In the genomic region with DNA sequence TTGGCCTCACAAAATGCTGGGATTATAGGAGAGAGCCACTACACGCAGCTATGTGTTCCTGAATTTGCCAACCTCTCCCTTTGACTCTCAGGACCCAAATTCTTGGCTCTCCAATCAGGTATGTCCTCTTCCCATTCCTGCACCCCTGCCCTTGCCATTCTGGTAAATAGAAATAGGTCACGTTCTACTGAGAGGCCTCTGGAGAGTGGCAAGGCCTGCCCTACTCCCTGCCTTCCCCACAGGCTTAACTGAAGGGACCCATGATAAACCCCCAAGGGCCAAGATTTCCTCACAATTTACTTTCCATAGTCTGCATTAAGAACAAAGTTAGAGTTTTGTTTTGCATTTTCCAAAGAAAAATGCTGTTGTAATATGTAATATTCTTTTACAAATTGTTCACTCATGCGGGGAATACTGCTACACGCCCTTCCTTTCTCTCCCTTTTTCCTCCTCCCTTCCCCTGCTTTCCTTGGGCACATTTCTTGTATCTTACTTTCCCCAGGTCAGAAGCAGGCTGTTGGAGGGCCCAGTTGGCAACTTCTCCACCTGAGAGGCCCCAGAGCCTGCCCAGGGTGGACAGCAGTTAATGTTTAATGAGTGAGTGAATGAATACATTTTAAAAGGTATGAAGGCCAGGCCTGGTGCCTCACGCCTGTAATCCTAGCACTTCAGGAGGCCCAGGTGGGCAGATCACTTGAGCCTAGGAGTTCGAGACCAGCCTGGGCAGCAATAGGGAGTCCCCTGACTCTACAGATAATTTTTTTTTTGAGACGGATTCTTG, we compare ENCODE assay signal across 25 cellular contexts. TPM values are rescaled to one million over a fixed set of nuclear protein-coding genes. Genes with fewer than 3 reads are reported as not detected.
DNase-seq lines count a peak whose midpoint lies in the region; ATAC-seq, FAIRE-seq and TF ChIP-seq lines count a peak whose summit lies in the region.
"Had no signal": no experiment of that assay in that cellular context is flagged by ENCODE, and none has a peak within 500 bp of the region (broad histone marks: within the 10 kb centered on the region; RNA-seq: fewer than 3 reads in every experiment).

No MANE protein-coding gene starts in this region.

- H3K9me3 ChIP-seq in lower lobe of right lung, result no peaks in the 10 kb centered on the region
- no peaks in the 10 kb centered on the region for H3K9me3 ChIP-seq in small intestine (ENCODE audit: control insufficient read depth, low read depth)
- H3K9me3 ChIP-seq: heart right ventricle, uterus had no signal

- peak overlapping the region; percentile 43; the same call in 1 of the 2 replicates for H2AFZ ChIP-seq in GM23338
- H2AFZ ChIP-seq: parathyroid adenoma had no signal

- no peak overlapping the region for H3K4me2 ChIP-seq in GM23338

- no peaks in the 10 kb centered on the region for H3K9me2 ChIP-seq in GM23338 (ENCODE audit: insufficient read depth)

- H3K4me1 ChIP-seq in GM23338 (ENCODE audit: insufficient read depth) (no peaks in the 10 kb centered on the region), lower lobe of right lung (peaks cover 22% of the 10 kb centered on the region), small intestine (ENCODE audit: control insufficient read depth in 2 of 2, insufficient read depth in 1 of 2, low read depth in 1 of 2, low read length in 1 of 2) (peaks cover 0 to 2% of the 10 kb centered on the region in 2 donors)
- H3K4me1 ChIP-seq: parathyroid adenoma, uterus had no signal

- H3K27ac ChIP-seq in GM23338 (ENCODE audit: low read depth) (no peak overlapping the region), lower lobe of right lung (peak overlapping the region; percentile 14), small intestine (ENCODE audit: low read depth in 1 of 2, low read length in 1 of 2) (no peak overlapping the region)
- H3K27ac ChIP-seq: heart right ventricle, parathyroid adenoma, uterus had no signal

- CTCF ChIA-PET in activated CD4-positive, alpha-beta memory T cell treated with anti-CD3 and anti-CD28 coated beads for 36 hours (lab: Charles Lee), result no interaction called here

- no peak for FAIRE-seq in small intestine (lab: Jason Lieb, UNC)
- FAIRE-seq: endothelial cell of umbilical vein had no signal

- no peaks in the 10 kb centered on the region for H4K20me1 ChIP-seq in GM23338 (replicated peaks; ENCODE audit: insufficient read depth)

- no peaks in the 10 kb centered on the region for H3K79me2 ChIP-seq in GM23338 (replicated peaks; ENCODE audit: insufficient read depth)
- H3K79me2 ChIP-seq: parathyroid adenoma had no signal

- no peak overlapping the region for H3K4me3 Mint-ChIP-seq in GM23338
- H3K4me3 Mint-ChIP-seq in dendritic cell treated with granulocyte-macrophage colony-stimulating factor and Interleukin-4, amounts not matched to agents 40 ng/mL and 50 ng/mL, for 4 days, result no peak overlapping the region
- H3K4me3 Mint-ChIP-seq in activated CD4-positive, alpha-beta memory T cell treated with anti-CD3 and anti-CD28 coated beads for 36 hours, result no peak overlapping the region
- no peak overlapping the region for H3K4me3 Mint-ChIP-seq in chondrocyte (ENCODE audit: unreplicated experiment)
- H3K4me3 Mint-ChIP-seq: activated naive CD4-positive, alpha-beta T cell treated with anti-CD3 and anti-CD28 coated beads for 36 hours; activated T-cell treated with anti-CD3 and anti-CD28 coated beads, Interleukin-2, amount 50 U/mL, for 4 hours; CD14-positive monocyte had no signal

- no peaks in the 10 kb centered on the region for H3K36me3 ChIP-seq in GM23338 (ENCODE audit: insufficient read depth)
- H3K36me3 ChIP-seq in lower lobe of right lung, result no peaks in the 10 kb centered on the region
- H3K36me3 ChIP-seq in small intestine (ENCODE audit: control insufficient read depth in 2 of 2, insufficient read depth in 2 of 2, low read length in 2 of 2), result no peaks in the 10 kb centered on the region
- H3K36me3 ChIP-seq: heart right ventricle, uterus had no signal

- DNase-seq in GM23338 (ENCODE audit: low spot score) (no peak), lower lobe of right lung (no peak), small intestine (peak; percentile 7), hippocampal formation (lab: John Stamatoyannopoulos, UW) (no peak), chondrocyte (ENCODE audit: low spot score) (no peak)
- no peak for DNase-seq in activated CD4-positive, alpha-beta memory T cell treated with anti-CD3 and anti-CD28 coated beads for 36 hours
- DNase-seq: activated CD4-positive, CD25-positive, alpha-beta regulatory T cell treated with anti-CD3 and anti-CD28 coated beads, Interleukin-2, amount 50 U/mL, for 72 hours; activated naive CD4-positive, alpha-beta T cell treated with anti-CD3 and anti-CD28 coated beads for 36 hours; activated T-cell treated with anti-CD3 and anti-CD28 coated beads, Interleukin-2, amount 50 U/mL, for 4 hours; anterior cingulate cortex; caudate nucleus; dorsolateral prefrontal cortex; heart right ventricle; Karpas-422; mammary epithelial cell; NCI-H1694 treated with DMSO at 0.1 percent for 48 hours; NCI-H774; Right ventricle myocardium superior; uterus had no signal

- no peaks in the 10 kb centered on the region for H3K27me3 ChIP-seq in GM23338 (ENCODE audit: insufficient read depth)
- no peaks in the 10 kb centered on the region for H3K27me3 ChIP-seq in lower lobe of right lung (ENCODE audit: low read depth)
- H3K27me3 ChIP-seq in small intestine (ENCODE audit: control insufficient read depth in 2 of 2, insufficient read depth in 2 of 2, low read length in 2 of 2), result no peaks in the 10 kb centered on the region
- H3K27me3 ChIP-seq: dorsolateral prefrontal cortex, heart right ventricle, uterus had no signal

- H3K9me3 Mint-ChIP-seq in GM23338 (no peaks in the 10 kb centered on the region), chondrocyte (ENCODE audit: low read depth) (no peaks in the 10 kb centered on the region)
- H3K9me3 Mint-ChIP-seq in dendritic cell treated with granulocyte-macrophage colony-stimulating factor and Interleukin-4, amounts not matched to agents 40 ng/mL and 50 ng/mL, for 4 days, result no peaks in the 10 kb centered on the region
- no peaks in the 10 kb centered on the region for H3K9me3 Mint-ChIP-seq in activated CD4-positive, alpha-beta memory T cell treated with anti-CD3 and anti-CD28 coated beads for 36 hours
- H3K9me3 Mint-ChIP-seq: activated naive CD4-positive, alpha-beta T cell treated with anti-CD3 and anti-CD28 coated beads for 36 hours; activated T-cell treated with anti-CD3 and anti-CD28 coated beads, Interleukin-2, amount 50 U/mL, for 4 hours; CD14-positive monocyte had no signal

- TF ChIP-seq CTCF in GM23338 (conservative IDR thresholded peaks at IDR 0.05; ENCODE audit: low read depth in 2 of 2) (no peak), lower lobe of right lung (IDR thresholded peaks at IDR 0.05) (no peak), chondrocyte (IDR thresholded peaks at IDR 0.05) (no peak)

- H3K27me3 Mint-ChIP-seq in GM23338 (ENCODE audit: insufficient read depth, low read depth, poor library complexity) (no peaks in the 10 kb centered on the region), chondrocyte (ENCODE audit: low read depth) (no peaks in the 10 kb centered on the region)
- H3K27me3 Mint-ChIP-seq in dendritic cell treated with granulocyte-macrophage colony-stimulating factor and Interleukin-4, amounts not matched to agents 40 ng/mL and 50 ng/mL, for 4 days, result peaks cover 2% of the 10 kb centered on the region
- no peaks in the 10 kb centered on the region for H3K27me3 Mint-ChIP-seq in activated CD4-positive, alpha-beta memory T cell treated with anti-CD3 and anti-CD28 coated beads for 36 hours

- intact Hi-C loops in dendritic cell treated with granulocyte-macrophage colony-stimulating factor and Interleukin-4, amounts not matched to agents 40 ng/mL and 50 ng/mL, for 4 days (cut with micrococcal nuclease), result no loop called here
- intact Hi-C loops in lower lobe of right lung (cut with DNase I), result no loop called here
- intact Hi-C loops in activated CD4-positive, alpha-beta memory T cell treated with anti-CD3 and anti-CD28 coated beads for 36 hours (cut with micrococcal nuclease), result no loop called here

- POLR2A ChIA-PET in activated CD4-positive, alpha-beta memory T cell treated with anti-CD3 and anti-CD28 coated beads for 36 hours (lab: Charles Lee), result no interaction called here

- H3F3A ChIP-seq in GM23338 (replicated peaks; ENCODE audit: low read depth), result peaks cover 4% of the 10 kb centered on the region; the same call in 1 of the 2 replicates

- 57 to 82% (median 73%) methylated on average over 7 of the region's 7 CpGs for WGBS in small intestine, 3 donors

- H3K4me3 ChIP-seq in GM23338 (no peak overlapping the region), lower lobe of right lung (no peak overlapping the region), small intestine (ENCODE audit: low read depth in 1 of 2, low read length in 2 of 2) (no peak overlapping the region)
- H3K4me3 ChIP-seq: dorsolateral prefrontal cortex, heart right ventricle, uterus had no signal

- no peak for ATAC-seq in GM23338
- peak in 1 of 2 donors; percentile 28 for ATAC-seq in lower lobe of right lung
- ATAC-seq in GM21390 (IDR thresholded peaks at IDR 0.05; ENCODE audit: unreplicated experiment), result no peak
- ATAC-seq: activated T-cell treated with anti-CD3 and anti-CD28 coated beads, Interleukin-2, amount 50 U/mL, for 4 hours; heart right ventricle; sciatic nerve had no signal

- H3K4me1 Mint-ChIP-seq in GM23338 (peaks cover 6% of the 10 kb centered on the region; the same call in 1 of the 3 replicates), chondrocyte (ENCODE audit: low read depth) (peaks cover 32% of the 10 kb centered on the region)
- H3K4me1 Mint-ChIP-seq in dendritic cell treated with granulocyte-macrophage colony-stimulating factor and Interleukin-4, amounts not matched to agents 40 ng/mL and 50 ng/mL, for 4 days (ENCODE audit: low read depth), result peaks cover 29% of the 10 kb centered on the region
- no peaks in the 10 kb centered on the region for H3K4me1 Mint-ChIP-seq in activated CD4-positive, alpha-beta memory T cell treated with anti-CD3 and anti-CD28 coated beads for 36 hours (ENCODE audit: low read depth)

- peak overlapping the region; percentile 11 for H3K27ac Mint-ChIP-seq in GM23338
- H3K27ac Mint-ChIP-seq in dendritic cell treated with granulocyte-macrophage colony-stimulating factor and Interleukin-4, amounts not matched to agents 40 ng/mL and 50 ng/mL, for 4 days, result peak overlapping the region; percentile 9
- no peak overlapping the region for H3K27ac Mint-ChIP-seq in activated CD4-positive, alpha-beta memory T cell treated with anti-CD3 and anti-CD28 coated beads for 36 hours
- no peak overlapping the region for H3K27ac Mint-ChIP-seq in chondrocyte (ENCODE audit: unreplicated experiment)
- H3K27ac Mint-ChIP-seq: activated naive CD4-positive, alpha-beta T cell treated with anti-CD3 and anti-CD28 coated beads for 36 hours had no signal

- no peaks in the 10 kb centered on the region for H3K36me3 Mint-ChIP-seq in GM23338 (ENCODE audit: low read depth)
- no peaks in the 10 kb centered on the region for H3K36me3 Mint-ChIP-seq in dendritic cell treated with granulocyte-macrophage colony-stimulating factor and Interleukin-4, amounts not matched to agents 40 ng/mL and 50 ng/mL, for 4 days (ENCODE audit: low read depth)
- H3K36me3 Mint-ChIP-seq in activated CD4-positive, alpha-beta memory T cell treated with anti-CD3 and anti-CD28 coated beads for 36 hours, result no peaks in the 10 kb centered on the region
- no peaks in the 10 kb centered on the region for H3K36me3 Mint-ChIP-seq in chondrocyte (ENCODE audit: low read depth)
- H3K36me3 Mint-ChIP-seq: CD14-positive monocyte had no signal

RNA-seq across cellular contexts. Expression of gene PUM1, which starts 34.0 kb away (rescaled TPM):
- total RNA-seq in GM23338 (2014; rRNA removed; shearing (Covaris generic)), result 117 and 121 TPM in 2 replicates
- 44.4 and 49.5 TPM in 2 replicates for polyA plus RNA-seq in GM23338 (2016; fragmentation: Nextera tagmentation; extraction: Ambion mirVana)
- total RNA-seq in lower lobe of right lung, result 121 TPM
- 10 to 100 TPM; 16.5 to 26.6 (median 19.9) TPM for polyA plus RNA-seq in small intestine
- 10 to 100 TPM; 77.8 to 80.5 TPM for total RNA-seq in activated CD4-positive, alpha-beta memory T cell treated with anti-CD3 and anti-CD28 coated beads for 36 hours
- total RNA-seq in chondrocyte, result 105 to 110 TPM (median 108 TPM) in 3 replicates

Comparison
In these comparisons a context has a peak if more than half of its experiments do, and no peak if none do; other contexts are left out.
1. H3K27ac Mint-ChIP-seq: peak in GM23338 (single experiment) and dendritic cell treated with granulocyte-macrophage colony-stimulating factor and Interleukin-4, amounts not matched to agents 40 ng/mL and 50 ng/mL, for 4 days (single experiment); none in activated CD4-positive, alpha-beta memory T cell treated with anti-CD3 and anti-CD28 coated beads for 36 hours (single experiment) and chondrocyte (single experiment).